Comparison of ENCODE assay signal across 15 cellular contexts in the genomic region with DNA sequence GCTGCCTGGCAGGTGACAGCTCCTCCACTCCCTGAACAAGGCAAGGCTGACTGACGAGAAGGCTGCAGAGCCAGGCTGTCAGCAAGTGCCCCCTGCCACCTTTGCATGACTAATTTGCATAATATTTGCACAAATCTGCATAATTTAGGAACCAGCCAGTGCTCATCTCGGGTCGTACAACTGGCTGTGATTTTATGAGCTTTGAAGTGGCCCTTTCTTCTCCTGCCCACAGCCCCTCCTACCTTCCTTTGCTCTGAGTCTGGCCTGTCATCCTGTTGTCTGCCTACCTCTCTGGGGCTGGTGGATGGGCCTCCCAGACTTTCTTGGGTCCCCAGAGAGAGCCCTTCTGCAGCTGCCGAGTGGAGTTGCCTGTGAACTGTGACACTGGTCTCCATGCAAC.
DNase-seq lines count a peak whose midpoint lies in the region; FAIRE-seq and TF ChIP-seq lines count a peak whose summit lies in the region.
"Had no signal": no experiment of that assay in that cellular context is flagged by ENCODE, and none has a peak within 500 bp of the region (broad histone marks: within the 10 kb centered on the region; RNA-seq: fewer than 3 reads in every experiment).

No MANE protein-coding gene starts in this region.

- H3K36me3 Mint-ChIP-seq in nephron progenitor cell (ENCODE audit: low read depth): no peaks in the 10 kb centered on the region

- H3K4me1 Mint-ChIP-seq in nephron progenitor cell: peaks cover 74% of the 10 kb centered on the region

- DNase-seq in NCI-H2171 treated with DMSO at 0.1 percent for 48 hours (lab: John Stamatoyannopoulos, UW) (peak; percentile 19), NCI-H2171 (lab: John Stamatoyannopoulos, UW) (no peak), NCI-H526 (lab: John Stamatoyannopoulos, UW) (peak; percentile 97), nephron progenitor cell (no peak), urothelium cell line (ENCODE audit: low spot score) (no peak), coronary artery (ENCODE audit: low spot score) (no peak), NCI-H748 (lab: John Stamatoyannopoulos, UW; ENCODE audit: unreplicated experiment) (no peak)
- DNase-seq: 8988T; AML-193; C1 segment of cervical spinal cord; Calu3; CD4-positive, alpha-beta T cell; DMS 273 treated with DMSO at 0.1 percent for 48 hours; IMR-90 had no signal

- TF ChIP-seq CTCF in nephron progenitor cell (IDR thresholded peaks at IDR 0.05) (no peak), coronary artery (IDR thresholded peaks at IDR 0.05) (no peak)

- H3K9me3 Mint-ChIP-seq in nephron progenitor cell: no peaks in the 10 kb centered on the region
- H3K9me3 Mint-ChIP-seq: CD4-positive, alpha-beta T cell had no signal

- H3K4me3 ChIP-seq in coronary artery: no peak overlapping the region

- H3K27ac Mint-ChIP-seq in nephron progenitor cell: peak overlapping the region; percentile 97
- H3K27ac Mint-ChIP-seq: CD4-positive, alpha-beta T cell had no signal

- no peak overlapping the region for H3K27ac ChIP-seq in coronary artery

- H3K4me3 Mint-ChIP-seq in nephron progenitor cell: no peak overlapping the region
- H3K4me3 Mint-ChIP-seq: CD4-positive, alpha-beta T cell had no signal

- FAIRE-seq in urothelium cell line (lab: Jason Lieb, UNC): no peak
- FAIRE-seq: H1 had no signal

- H3K27me3 Mint-ChIP-seq in nephron progenitor cell (ENCODE audit: low read depth, poor library complexity): peaks cover 3% of the 10 kb centered on the region
- H3K27me3 Mint-ChIP-seq: CD4-positive, alpha-beta T cell had no signal

Comparison
In these comparisons a context has a peak if more than half of its experiments do, and no peak if none do; other contexts are left out.
1. DNase-seq: peak in NCI-H2171 treated with DMSO at 0.1 percent for 48 hours (single experiment) and NCI-H526 (2 of 2); none in NCI-H2171 (single experiment), nephron progenitor cell (single experiment), urothelium cell line (single experiment), coronary artery (single experiment) and NCI-H748 (single experiment).